1 cellular context compared by ENCODE assay signal in the genomic region with DNA sequence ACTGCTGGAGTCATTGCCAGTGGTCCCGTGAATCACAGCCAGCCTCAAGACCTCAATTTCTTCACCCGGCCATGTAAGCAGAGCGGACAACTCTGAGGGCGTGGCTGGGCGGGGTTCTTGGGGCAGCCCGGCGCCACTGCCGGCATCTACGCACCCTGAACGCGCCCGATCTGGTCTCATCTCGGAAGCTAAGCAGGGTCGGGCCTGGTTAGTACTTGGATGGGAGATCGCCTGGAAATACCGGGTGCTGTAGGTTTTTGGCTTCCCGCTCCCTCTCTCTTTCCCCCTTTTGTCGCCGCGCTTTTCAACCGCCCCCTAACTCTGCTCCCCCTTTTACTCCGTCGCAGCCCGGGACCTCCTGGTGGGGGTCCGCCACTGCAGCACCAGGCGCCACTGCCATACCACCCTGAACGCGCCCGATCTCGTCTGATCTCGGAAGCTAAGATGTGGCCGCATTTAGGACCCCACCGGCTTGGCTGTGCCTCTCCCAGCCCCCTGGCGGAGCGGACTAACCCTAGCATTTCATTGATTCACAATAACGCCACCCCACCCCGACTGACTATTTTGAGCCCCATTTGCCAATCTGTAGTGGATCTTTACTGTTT.
TF ChIP-seq lines count a peak whose summit lies in the region.

No MANE protein-coding gene starts in this region.

TF ChIP-seq in GM12878, 131 proteins besides CTCF, POLR2A, EP300 and RAD21 (continued from another document and continues in another):
- TF ChIP-seq, protein P1, sequence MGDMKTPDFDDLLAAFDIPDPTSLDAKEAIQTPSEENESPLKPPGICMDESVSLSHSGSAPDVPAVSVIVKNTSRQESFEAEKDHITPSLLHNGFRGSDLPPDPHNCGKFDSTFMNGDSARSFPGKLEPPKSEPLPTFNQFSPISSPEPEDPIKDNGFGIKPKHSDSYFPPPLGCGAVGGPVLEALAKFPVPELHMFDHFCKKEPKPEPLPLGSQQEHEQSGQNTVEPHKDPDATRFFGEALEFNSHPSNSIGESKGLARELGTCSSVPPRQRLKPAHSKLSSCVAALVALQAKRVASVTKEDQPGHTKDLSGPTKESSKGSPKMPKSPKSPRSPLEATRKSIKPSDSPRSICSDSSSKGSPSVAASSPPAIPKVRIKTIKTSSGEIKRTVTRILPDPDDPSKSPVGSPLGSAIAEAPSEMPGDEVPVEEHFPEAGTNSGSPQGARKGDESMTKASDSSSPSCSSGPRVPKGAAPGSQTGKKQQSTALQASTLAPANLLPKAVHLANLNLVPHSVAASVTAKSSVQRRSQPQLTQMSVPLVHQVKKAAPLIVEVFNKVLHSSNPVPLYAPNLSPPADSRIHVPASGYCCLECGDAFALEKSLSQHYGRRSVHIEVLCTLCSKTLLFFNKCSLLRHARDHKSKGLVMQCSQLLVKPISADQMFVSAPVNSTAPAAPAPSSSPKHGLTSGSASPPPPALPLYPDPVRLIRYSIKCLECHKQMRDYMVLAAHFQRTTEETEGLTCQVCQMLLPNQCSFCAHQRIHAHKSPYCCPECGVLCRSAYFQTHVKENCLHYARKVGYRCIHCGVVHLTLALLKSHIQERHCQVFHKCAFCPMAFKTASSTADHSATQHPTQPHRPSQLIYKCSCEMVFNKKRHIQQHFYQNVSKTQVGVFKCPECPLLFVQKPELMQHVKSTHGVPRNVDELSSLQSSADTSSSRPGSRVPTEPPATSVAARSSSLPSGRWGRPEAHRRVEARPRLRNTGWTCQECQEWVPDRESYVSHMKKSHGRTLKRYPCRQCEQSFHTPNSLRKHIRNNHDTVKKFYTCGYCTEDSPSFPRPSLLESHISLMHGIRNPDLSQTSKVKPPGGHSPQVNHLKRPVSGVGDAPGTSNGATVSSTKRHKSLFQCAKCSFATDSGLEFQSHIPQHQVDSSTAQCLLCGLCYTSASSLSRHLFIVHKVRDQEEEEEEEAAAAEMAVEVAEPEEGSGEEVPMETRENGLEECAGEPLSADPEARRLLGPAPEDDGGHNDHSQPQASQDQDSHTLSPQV (IDR thresholded peaks at IDR 0.05): no peak
- TF ChIP-seq CHD2 (IDR thresholded peaks at IDR 0.05; ENCODE audit: borderline replicate concordance, low read depth, low read length) (no peak), CREM (IDR thresholded peaks at IDR 0.05; ENCODE audit: low read depth) (no peak), SMC3 (IDR thresholded peaks at IDR 0.05; ENCODE audit: borderline replicate concordance, low read length) (no peak), ZNF384 (IDR thresholded peaks at IDR 0.05; ENCODE audit: borderline replicate concordance, low read depth, low read length) (no peak), IRF4 (IDR thresholded peaks at IDR 0.05; ENCODE audit: low read depth, low read length) (no peak), HCFC1 (IDR thresholded peaks at IDR 0.05; ENCODE audit: low read length) (no peak), RAD51 (IDR thresholded peaks at IDR 0.05) (no peak), TCF7 (IDR thresholded peaks at IDR 0.05; ENCODE audit: borderline replicate concordance) (no peak), MTA2 (IDR thresholded peaks at IDR 0.05; ENCODE audit: low read depth) (no peak), LARP7 (IDR thresholded peaks at IDR 0.05) (0 out of 2 replicates have a peak, but pooled peaks have one; percentile 56), POLR2AphosphoS5 (IDR thresholded peaks at IDR 0.05; ENCODE audit: low read length) (no peak), BMI1 (IDR thresholded peaks at IDR 0.05; ENCODE audit: borderline replicate concordance) (peak; percentile 18; the same call in 1 of the 2 replicates), TBL1XR1 (IDR thresholded peaks at IDR 0.05; ENCODE audit: low read depth, low read length) (no peak), CBX3 (IDR thresholded peaks at IDR 0.05; ENCODE audit: borderline replicate concordance, low read depth) (no peak), IKZF1 (conservative IDR thresholded peaks at IDR 0.05) (peak; percentile 61; the same call in 1 of the 2 replicates), GATAD2B (conservative IDR thresholded peaks at IDR 0.05; ENCODE audit: low read depth) (0 out of 2 replicates have a peak, but pooled peaks have one; percentile 37), JUND (IDR thresholded peaks at IDR 0.05; ENCODE audit: low read depth, low read length) (no peak), KLF5 (IDR thresholded peaks at IDR 0.05; ENCODE audit: partially characterized antibody) (no peak), YY1 (IDR thresholded peaks at IDR 0.05; ENCODE audit: low read depth, low read length) (no peak), STAT1 (conservative IDR thresholded peaks at IDR 0.05) (no peak), CEBPB (IDR thresholded peaks at IDR 0.05; ENCODE audit: borderline replicate concordance in 1 of 2, low read depth in 2 of 2, low read length in 2 of 2) (no peak), SUZ12 (IDR thresholded peaks at IDR 0.05; ENCODE audit: unreplicated experiment) (peak; percentile 50), RB1 (IDR thresholded peaks at IDR 0.05; ENCODE audit: borderline replicate concordance) (peak; percentile 61; the same call in 1 of the 2 replicates), GABPA (IDR thresholded peaks at IDR 0.05; ENCODE audit: low read depth) (no peak), SMAD5 (IDR thresholded peaks at IDR 0.05; ENCODE audit: low read depth) (no peak), ETV6 (conservative IDR thresholded peaks at IDR 0.05 in 1 of 2, IDR thresholded peaks at IDR 0.05 in 1 of 2; ENCODE audit: borderline replicate concordance in 1 of 2, low read depth in 1 of 2) (no peak)
- TF ChIP-seq, protein P2, sequence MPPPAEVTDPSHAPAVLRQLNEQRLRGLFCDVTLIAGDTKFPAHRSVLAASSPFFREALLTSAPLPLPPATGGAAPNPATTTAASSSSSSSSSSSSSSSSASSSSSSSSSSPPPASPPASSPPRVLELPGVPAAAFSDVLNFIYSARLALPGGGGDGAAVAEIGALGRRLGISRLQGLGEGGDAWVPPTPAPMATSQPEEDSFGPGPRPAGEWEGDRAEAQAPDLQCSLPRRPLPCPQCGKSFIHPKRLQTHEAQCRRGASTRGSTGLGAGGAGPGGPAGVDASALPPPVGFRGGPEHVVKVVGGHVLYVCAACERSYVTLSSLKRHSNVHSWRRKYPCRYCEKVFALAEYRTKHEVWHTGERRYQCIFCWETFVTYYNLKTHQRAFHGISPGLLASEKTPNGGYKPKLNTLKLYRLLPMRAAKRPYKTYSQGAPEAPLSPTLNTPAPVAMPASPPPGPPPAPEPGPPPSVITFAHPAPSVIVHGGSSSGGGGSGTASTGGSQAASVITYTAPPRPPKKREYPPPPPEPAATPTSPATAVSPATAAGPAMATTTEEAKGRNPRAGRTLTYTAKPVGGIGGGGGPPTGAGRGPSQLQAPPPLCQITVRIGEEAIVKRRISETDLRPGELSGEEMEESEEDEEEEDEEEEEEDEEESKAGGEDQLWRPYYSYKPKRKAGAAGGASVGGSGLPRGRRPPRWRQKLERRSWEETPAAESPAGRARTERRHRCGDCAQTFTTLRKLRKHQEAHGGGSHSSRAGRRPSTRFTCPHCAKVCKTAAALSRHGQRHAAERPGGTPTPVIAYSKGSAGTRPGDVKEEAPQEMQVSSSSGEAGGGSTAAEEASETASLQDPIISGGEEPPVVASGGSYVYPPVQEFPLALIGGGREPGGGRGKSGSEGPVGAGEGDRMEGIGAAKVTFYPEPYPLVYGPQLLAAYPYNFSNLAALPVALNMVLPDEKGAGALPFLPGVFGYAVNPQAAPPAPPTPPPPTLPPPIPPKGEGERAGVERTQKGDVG (CRISPR knock-in tag; IDR thresholded peaks at IDR 0.05): no peak
- TF ChIP-seq, protein P3, sequence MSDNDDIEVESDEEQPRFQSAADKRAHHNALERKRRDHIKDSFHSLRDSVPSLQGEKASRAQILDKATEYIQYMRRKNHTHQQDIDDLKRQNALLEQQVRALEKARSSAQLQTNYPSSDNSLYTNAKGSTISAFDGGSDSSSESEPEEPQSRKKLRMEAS (IDR thresholded peaks at IDR 0.05; ENCODE audit: low read depth, low read length): no peak
- TF ChIP-seq, protein P4, sequence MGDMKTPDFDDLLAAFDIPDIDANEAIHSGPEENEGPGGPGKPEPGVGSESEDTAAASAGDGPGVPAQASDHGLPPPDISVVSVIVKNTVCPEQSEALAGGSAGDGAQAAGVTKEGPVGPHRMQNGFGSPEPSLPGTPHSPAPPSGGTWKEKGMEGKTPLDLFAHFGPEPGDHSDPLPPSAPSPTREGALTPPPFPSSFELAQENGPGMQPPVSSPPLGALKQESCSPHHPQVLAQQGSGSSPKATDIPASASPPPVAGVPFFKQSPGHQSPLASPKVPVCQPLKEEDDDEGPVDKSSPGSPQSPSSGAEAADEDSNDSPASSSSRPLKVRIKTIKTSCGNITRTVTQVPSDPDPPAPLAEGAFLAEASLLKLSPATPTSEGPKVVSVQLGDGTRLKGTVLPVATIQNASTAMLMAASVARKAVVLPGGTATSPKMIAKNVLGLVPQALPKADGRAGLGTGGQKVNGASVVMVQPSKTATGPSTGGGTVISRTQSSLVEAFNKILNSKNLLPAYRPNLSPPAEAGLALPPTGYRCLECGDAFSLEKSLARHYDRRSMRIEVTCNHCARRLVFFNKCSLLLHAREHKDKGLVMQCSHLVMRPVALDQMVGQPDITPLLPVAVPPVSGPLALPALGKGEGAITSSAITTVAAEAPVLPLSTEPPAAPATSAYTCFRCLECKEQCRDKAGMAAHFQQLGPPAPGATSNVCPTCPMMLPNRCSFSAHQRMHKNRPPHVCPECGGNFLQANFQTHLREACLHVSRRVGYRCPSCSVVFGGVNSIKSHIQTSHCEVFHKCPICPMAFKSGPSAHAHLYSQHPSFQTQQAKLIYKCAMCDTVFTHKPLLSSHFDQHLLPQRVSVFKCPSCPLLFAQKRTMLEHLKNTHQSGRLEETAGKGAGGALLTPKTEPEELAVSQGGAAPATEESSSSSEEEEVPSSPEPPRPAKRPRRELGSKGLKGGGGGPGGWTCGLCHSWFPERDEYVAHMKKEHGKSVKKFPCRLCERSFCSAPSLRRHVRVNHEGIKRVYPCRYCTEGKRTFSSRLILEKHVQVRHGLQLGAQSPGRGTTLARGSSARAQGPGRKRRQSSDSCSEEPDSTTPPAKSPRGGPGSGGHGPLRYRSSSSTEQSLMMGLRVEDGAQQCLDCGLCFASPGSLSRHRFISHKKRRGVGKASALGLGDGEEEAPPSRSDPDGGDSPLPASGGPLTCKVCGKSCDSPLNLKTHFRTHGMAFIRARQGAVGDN (IDR thresholded peaks at IDR 0.05): no peak
- TF ChIP-seq, protein P5, sequence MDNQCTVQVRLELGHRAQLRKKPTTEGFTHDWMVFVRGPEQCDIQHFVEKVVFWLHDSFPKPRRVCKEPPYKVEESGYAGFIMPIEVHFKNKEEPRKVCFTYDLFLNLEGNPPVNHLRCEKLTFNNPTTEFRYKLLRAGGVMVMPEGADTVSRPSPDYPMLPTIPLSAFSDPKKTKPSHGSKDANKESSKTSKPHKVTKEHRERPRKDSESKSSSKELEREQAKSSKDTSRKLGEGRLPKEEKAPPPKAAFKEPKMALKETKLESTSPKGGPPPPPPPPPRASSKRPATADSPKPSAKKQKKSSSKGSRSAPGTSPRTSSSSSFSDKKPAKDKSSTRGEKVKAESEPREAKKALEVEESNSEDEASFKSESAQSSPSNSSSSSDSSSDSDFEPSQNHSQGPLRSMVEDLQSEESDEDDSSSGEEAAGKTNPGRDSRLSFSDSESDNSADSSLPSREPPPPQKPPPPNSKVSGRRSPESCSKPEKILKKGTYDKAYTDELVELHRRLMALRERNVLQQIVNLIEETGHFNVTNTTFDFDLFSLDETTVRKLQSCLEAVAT (IDR thresholded peaks at IDR 0.05): peak; percentile 65
- TF ChIP-seq, protein P6, sequence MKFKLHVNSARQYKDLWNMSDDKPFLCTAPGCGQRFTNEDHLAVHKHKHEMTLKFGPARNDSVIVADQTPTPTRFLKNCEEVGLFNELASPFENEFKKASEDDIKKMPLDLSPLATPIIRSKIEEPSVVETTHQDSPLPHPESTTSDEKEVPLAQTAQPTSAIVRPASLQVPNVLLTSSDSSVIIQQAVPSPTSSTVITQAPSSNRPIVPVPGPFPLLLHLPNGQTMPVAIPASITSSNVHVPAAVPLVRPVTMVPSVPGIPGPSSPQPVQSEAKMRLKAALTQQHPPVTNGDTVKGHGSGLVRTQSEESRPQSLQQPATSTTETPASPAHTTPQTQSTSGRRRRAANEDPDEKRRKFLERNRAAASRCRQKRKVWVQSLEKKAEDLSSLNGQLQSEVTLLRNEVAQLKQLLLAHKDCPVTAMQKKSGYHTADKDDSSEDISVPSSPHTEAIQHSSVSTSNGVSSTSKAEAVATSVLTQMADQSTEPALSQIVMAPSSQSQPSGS (IDR thresholded peaks at IDR 0.05; ENCODE audit: low read length): no peak
- TF ChIP-seq, protein P7, sequence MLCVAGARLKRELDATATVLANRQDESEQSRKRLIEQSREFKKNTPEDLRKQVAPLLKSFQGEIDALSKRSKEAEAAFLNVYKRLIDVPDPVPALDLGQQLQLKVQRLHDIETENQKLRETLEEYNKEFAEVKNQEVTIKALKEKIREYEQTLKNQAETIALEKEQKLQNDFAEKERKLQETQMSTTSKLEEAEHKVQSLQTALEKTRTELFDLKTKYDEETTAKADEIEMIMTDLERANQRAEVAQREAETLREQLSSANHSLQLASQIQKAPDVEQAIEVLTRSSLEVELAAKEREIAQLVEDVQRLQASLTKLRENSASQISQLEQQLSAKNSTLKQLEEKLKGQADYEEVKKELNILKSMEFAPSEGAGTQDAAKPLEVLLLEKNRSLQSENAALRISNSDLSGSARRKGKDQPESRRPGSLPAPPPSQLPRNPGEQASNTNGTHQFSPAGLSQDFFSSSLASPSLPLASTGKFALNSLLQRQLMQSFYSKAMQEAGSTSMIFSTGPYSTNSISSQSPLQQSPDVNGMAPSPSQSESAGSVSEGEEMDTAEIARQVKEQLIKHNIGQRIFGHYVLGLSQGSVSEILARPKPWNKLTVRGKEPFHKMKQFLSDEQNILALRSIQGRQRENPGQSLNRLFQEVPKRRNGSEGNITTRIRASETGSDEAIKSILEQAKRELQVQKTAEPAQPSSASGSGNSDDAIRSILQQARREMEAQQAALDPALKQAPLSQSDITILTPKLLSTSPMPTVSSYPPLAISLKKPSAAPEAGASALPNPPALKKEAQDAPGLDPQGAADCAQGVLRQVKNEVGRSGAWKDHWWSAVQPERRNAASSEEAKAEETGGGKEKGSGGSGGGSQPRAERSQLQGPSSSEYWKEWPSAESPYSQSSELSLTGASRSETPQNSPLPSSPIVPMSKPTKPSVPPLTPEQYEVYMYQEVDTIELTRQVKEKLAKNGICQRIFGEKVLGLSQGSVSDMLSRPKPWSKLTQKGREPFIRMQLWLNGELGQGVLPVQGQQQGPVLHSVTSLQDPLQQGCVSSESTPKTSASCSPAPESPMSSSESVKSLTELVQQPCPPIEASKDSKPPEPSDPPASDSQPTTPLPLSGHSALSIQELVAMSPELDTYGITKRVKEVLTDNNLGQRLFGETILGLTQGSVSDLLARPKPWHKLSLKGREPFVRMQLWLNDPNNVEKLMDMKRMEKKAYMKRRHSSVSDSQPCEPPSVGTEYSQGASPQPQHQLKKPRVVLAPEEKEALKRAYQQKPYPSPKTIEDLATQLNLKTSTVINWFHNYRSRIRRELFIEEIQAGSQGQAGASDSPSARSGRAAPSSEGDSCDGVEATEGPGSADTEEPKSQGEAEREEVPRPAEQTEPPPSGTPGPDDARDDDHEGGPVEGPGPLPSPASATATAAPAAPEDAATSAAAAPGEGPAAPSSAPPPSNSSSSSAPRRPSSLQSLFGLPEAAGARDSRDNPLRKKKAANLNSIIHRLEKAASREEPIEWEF (IDR thresholded peaks at IDR 0.05; ENCODE audit: insufficient replicate concordance, low read depth, low read length): no peak
- TF ChIP-seq, protein P8, sequence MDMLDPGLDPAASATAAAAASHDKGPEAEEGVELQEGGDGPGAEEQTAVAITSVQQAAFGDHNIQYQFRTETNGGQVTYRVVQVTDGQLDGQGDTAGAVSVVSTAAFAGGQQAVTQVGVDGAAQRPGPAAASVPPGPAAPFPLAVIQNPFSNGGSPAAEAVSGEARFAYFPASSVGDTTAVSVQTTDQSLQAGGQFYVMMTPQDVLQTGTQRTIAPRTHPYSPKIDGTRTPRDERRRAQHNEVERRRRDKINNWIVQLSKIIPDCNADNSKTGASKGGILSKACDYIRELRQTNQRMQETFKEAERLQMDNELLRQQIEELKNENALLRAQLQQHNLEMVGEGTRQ (IDR thresholded peaks at IDR 0.05; ENCODE audit: borderline replicate concordance, low read depth, low read length): no peak
